ENCODE assay signal across 10 cellular contexts in the genomic region with DNA sequence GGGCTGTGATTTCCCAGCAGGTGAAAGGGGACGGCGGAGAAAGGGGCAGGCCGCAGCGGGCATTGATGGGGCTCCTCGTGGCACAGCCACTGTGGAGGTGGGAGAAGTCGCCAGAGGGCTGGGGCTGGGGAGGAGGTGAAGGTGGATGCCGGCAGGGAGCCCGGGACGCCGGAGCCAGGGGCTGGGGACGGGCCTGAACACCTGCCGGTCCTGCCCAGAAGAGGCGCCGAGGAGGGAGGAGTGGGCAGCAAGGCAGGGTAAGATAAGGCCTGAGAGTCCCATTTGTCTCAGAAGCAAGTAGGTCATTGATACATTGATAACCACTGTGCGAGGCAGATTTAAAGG. TPM values are rescaled to one million over a fixed set of nuclear protein-coding genes. Genes with fewer than 3 reads are reported as not detected.
DNase-seq lines count a peak whose midpoint lies in the region; ATAC-seq, FAIRE-seq and TF ChIP-seq lines count a peak whose summit lies in the region.
"Had no signal": no experiment of that assay in that cellular context is flagged by ENCODE, and none has a peak within 500 bp of the region (broad histone marks: within the 10 kb centered on the region; RNA-seq: fewer than 3 reads in every experiment).

No MANE protein-coding gene starts in this region.

- H3K4me3 ChIP-seq in HFF-Myc (replicated peaks; ENCODE audit: low read depth, low read length) = peak overlapping the region; percentile 46
- peak overlapping the region; percentile 67 for H3K4me3 ChIP-seq in colonic mucosa
- H3K4me3 ChIP-seq in small intestine (ENCODE audit: low read depth in 1 of 2, low read length in 2 of 2) = peak overlapping the region; percentile 21 to 69

- H3K9me3 ChIP-seq in colonic mucosa (no peaks in the 10 kb centered on the region), small intestine (ENCODE audit: control insufficient read depth, low read depth) (peaks cover 1% of the 10 kb centered on the region)

- peak overlapping the region; percentile 57 to 80 for H3K9ac ChIP-seq in colonic mucosa (ENCODE audit: low read depth in 2 of 2, low read length in 2 of 2)

- H3K27me3 ChIP-seq in colonic mucosa = no peaks in the 10 kb centered on the region
- H3K27me3 ChIP-seq in small intestine (ENCODE audit: control insufficient read depth in 2 of 2, insufficient read depth in 2 of 2, low read length in 2 of 2) = no peaks in the 10 kb centered on the region

- no peak for FAIRE-seq in small intestine (lab: Jason Lieb, UNC)

- H3K27ac ChIP-seq in colonic mucosa (peak overlapping the region; percentile 72), small intestine (ENCODE audit: low read depth in 1 of 2, low read length in 1 of 2) (peak overlapping the region in 1 of 2 donors; percentile 80)

- no peak for DNase-seq in HFF-Myc (ENCODE audit: extremely low read depth, low read depth)
- DNase-seq in colonic mucosa = no peak
- no peak for DNase-seq in left colon
- DNase-seq in small intestine = no peak
- no peak for DNase-seq in NCI-H2107 treated with DMSO at 0.1 percent for 48 hours (lab: John Stamatoyannopoulos, UW; ENCODE audit: unreplicated experiment)
- DNase-seq: activated gamma-delta T cell treated with Interleukin-2 at 50 U/mL for 16 hours, T-helper 1 cell had no signal

- H3K36me3 ChIP-seq in colonic mucosa (no peaks in the 10 kb centered on the region), small intestine (ENCODE audit: control insufficient read depth in 2 of 2, insufficient read depth in 2 of 2, low read length in 2 of 2) (no peaks in the 10 kb centered on the region)

- TF ChIP-seq CTCF in HFF-Myc (IDR thresholded peaks at IDR 0.05; ENCODE audit: low read depth, low read length, missing control alignments) (no peak), colonic mucosa (IDR thresholded peaks at IDR 0.05) (no peak)

- intact Hi-C loops in colonic mucosa (cut with DNase I) = no loop called here
- intact Hi-C loops in left colon (cut with DNase I, micrococcal nuclease) = no loop called here

- WGBS in small intestine, 3 donors = 23 to 49% (median 24%) methylated on average over 15 of the region's 15 CpGs

- peaks cover 4% of the 10 kb centered on the region for H3K4me1 ChIP-seq in colonic mucosa
- peaks cover 0 to 3% of the 10 kb centered on the region in 2 donors for H3K4me1 ChIP-seq in small intestine (ENCODE audit: control insufficient read depth in 2 of 2, insufficient read depth in 1 of 2, low read depth in 1 of 2, low read length in 1 of 2)

- peak; percentile 11 for ATAC-seq in left colon
- ATAC-seq in GM19455 (IDR thresholded peaks at IDR 0.05; ENCODE audit: unreplicated experiment) = no peak
- no peak for ATAC-seq in HG03432 (IDR thresholded peaks at IDR 0.05; ENCODE audit: unreplicated experiment)
- ATAC-seq in HG02678 (IDR thresholded peaks at IDR 0.05; ENCODE audit: unreplicated experiment) = no peak

RNA-seq across cellular contexts. Expression of gene RARRES1, which starts 0.6 kb away (rescaled TPM):
- total RNA-seq in colonic mucosa (10 to 100 TPM; 30.6 to 79.5 TPM), left colon (10 to 100 TPM; 63.5 to 81.0 TPM)
- 10 to 100 TPM in 1 of 3 donors, 1 to 10 TPM in 1, under 1 TPM in 1; 0.89 to 32.5 (median 1.4) TPM for polyA plus RNA-seq in small intestine
